In the genomic region with DNA sequence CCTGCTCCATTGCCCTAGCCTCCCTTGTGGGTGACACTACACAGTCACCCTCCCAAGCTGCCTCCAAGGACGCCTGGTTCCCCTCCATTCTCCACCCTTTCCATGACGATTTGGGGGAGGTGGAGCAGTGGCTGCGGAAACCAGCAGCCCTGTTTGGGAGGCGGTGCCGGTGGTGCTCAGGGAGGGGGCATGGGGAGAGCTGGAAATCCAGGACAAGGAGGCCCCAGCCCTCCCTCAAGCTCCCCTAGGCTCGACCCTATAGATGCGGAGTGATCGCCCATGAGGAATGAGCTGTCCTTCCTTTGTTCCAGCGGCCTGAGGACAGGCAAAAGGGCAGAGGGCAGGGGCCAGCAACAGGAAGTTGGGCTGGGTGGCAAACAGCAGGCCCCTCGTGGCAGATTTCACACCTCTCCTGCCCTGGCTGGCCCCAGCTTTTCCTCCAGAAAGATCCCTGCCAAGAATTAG, we compare ENCODE assay signal across 7 cellular contexts. TPM values are rescaled to one million over a fixed set of nuclear protein-coding genes. Genes with fewer than 3 reads are reported as not detected.
DNase-seq lines count a peak whose midpoint lies in the region; ATAC-seq and TF ChIP-seq lines count a peak whose summit lies in the region.

No MANE protein-coding gene starts in this region.

- no peak for TF ChIP-seq CTCF in HL-60 (IDR thresholded peaks at IDR 0.05; ENCODE audit: insufficient read depth, low read length)
- TF ChIP-seq CTCF in WERI-Rb-1 (IDR thresholded peaks at IDR 0.05; ENCODE audit: low read depth, low read length): no peak
- no peak for TF ChIP-seq CTCF in gastroesophageal sphincter (IDR thresholded peaks at IDR 0.05)

- intact Hi-C loops in sciatic nerve (cut with DNase I) (no loop called here), posterior vena cava (cut with DNase I) (no loop called here)

- peaks cover 0 to 69% (median 0%) of the 10 kb centered on the region in 3 donors for H3K4me1 ChIP-seq in gastroesophageal sphincter

- no CpG with 5 or more reads among the region's 10 CpGs for WGBS in gastroesophageal sphincter (ENCODE audit: low coverage in 1 of 2), 2 donors

- TF ChIP-seq POLR2A in gastroesophageal sphincter (IDR thresholded peaks at IDR 0.05): no peak

- H3K27ac ChIP-seq in HL-60 (replicated peaks): peak overlapping the region; percentile 48
- H3K27ac ChIP-seq in WERI-Rb-1: peak overlapping the region; percentile 49
- peak overlapping the region; percentile 50 to 89 (median 86) for H3K27ac ChIP-seq in gastroesophageal sphincter

- no peak for DNase-seq in HL-60 (ENCODE audit: low read depth in 1 of 2, low spot score in 1 of 2)
- no peak for DNase-seq in WERI-Rb-1
- DNase-seq in sciatic nerve (ENCODE audit: low spot score): no peak
- no peak for DNase-seq in NK-92 treated with Interleukin-12 subunit alpha and Interleukin-12 subunit beta, amount 100 ng/mL, for 24 hours (lab: John Stamatoyannopoulos, UW)
- DNase-seq in D341Med (ENCODE audit: low spot score): no peak
- no peak for DNase-seq in posterior vena cava (ENCODE audit: low spot score)

- H3K36me3 ChIP-seq in WERI-Rb-1 (peaks cover 62% of the 10 kb centered on the region), gastroesophageal sphincter (peaks cover 0 to 37% of the 10 kb centered on the region in 2 donors)

- H3K4me3 ChIP-seq in HL-60 (replicated peaks; ENCODE audit: insufficient read depth, low read length) (no peak overlapping the region), WERI-Rb-1 (ENCODE audit: low read depth, low read length) (no peak overlapping the region), gastroesophageal sphincter (no peak overlapping the region)

- ATAC-seq in gastroesophageal sphincter (peak; percentile 19), sciatic nerve (peak; percentile 8)

- TF ChIP-seq EP300 in gastroesophageal sphincter (IDR thresholded peaks at IDR 0.05): no peak

- H3K27me3 ChIP-seq in HL-60 (ENCODE audit: insufficient read depth, poor library complexity, severe bottlenecking) (no peaks in the 10 kb centered on the region), WERI-Rb-1 (ENCODE audit: insufficient read depth, low read depth, severe bottlenecking) (peaks cover 41% of the 10 kb centered on the region), gastroesophageal sphincter (no peaks in the 10 kb centered on the region)

- H3K9me3 ChIP-seq in WERI-Rb-1 (ENCODE audit: severe bottlenecking): no peaks in the 10 kb centered on the region
- no peaks in the 10 kb centered on the region for H3K9me3 ChIP-seq in gastroesophageal sphincter

RNA-seq across cellular contexts. Expression of a gene that starts 3.6 kb away (rescaled TPM):
- total RNA-seq in gastroesophageal sphincter (10 to 100 TPM in 3 of 4 donors, 1 to 10 TPM in 1; 8.1 to 15.0 (median 12.5) TPM), sciatic nerve (23.0 TPM), posterior vena cava (10 to 100 TPM; 11.4 to 17.6 TPM)

RNA-seq across cellular contexts. Expression of a gene that starts 13.2 kb away (rescaled TPM):
- total RNA-seq in gastroesophageal sphincter: 100 to 1,000 TPM in 1 of 4 donors, 10 to 100 TPM in 3; 68.3 to 103 (median 89.2) TPM
- total RNA-seq in sciatic nerve: 73.6 TPM
- 10 to 100 TPM; 69.4 to 75.4 TPM for total RNA-seq in posterior vena cava

RNA-seq across cellular contexts. Expression of a gene that starts 22.0 kb away (rescaled TPM):
- total RNA-seq in gastroesophageal sphincter (10 to 100 TPM; 10.9 to 26.0 (median 18.1) TPM), sciatic nerve (50.7 TPM), posterior vena cava (10 to 100 TPM; 36.3 to 47.1 TPM)

RNA-seq across cellular contexts. Expression of a gene that starts 23.6 kb away (rescaled TPM):
- total RNA-seq in gastroesophageal sphincter (10 to 100 TPM; 32.9 to 94.4 (median 43.1) TPM), sciatic nerve (42.2 TPM), posterior vena cava (10 to 100 TPM; 36.9 to 44.6 TPM)

RNA-seq across cellular contexts. Expression of a gene that starts 24.5 kb away (rescaled TPM):
- total RNA-seq in gastroesophageal sphincter (1 to 10 TPM; 1.5 to 9.5 (median 5.4) TPM), sciatic nerve (10.3 TPM), posterior vena cava (1 to 10 TPM; 6.9 to 9.3 TPM)
